ENCODE assay signal across 8 cellular contexts in genomic region chr16:79601978-79602609, GRCh38. TPM values are rescaled to one million over a fixed set of nuclear protein-coding genes. Genes with fewer than 3 reads are reported as not detected.
DNase-seq lines count a peak whose midpoint lies in the region; ATAC-seq and TF ChIP-seq lines count a peak whose summit lies in the region.

No MANE protein-coding gene starts in this region.

- no peak overlapping the region for H2BK20ac ChIP-seq in H9 (ENCODE audit: low read depth, low read length, poor library complexity, severe bottlenecking)

- H3K9me3 Mint-ChIP-seq in H9: no peaks in the 10 kb centered on the region

- H2BK120ac ChIP-seq in H9 (ENCODE audit: low read depth, low read length, poor library complexity, severe bottlenecking): no peak overlapping the region

- H3K4me3 ChIP-seq in AG10803 (ENCODE audit: low read length): peak overlapping the region; percentile 56

- H4K20me1 ChIP-seq in H9 (ENCODE audit: control insufficient read depth, insufficient read depth, insufficient read length): no peaks in the 10 kb centered on the region

- no peak overlapping the region for H4K91ac ChIP-seq in H9 (ENCODE audit: insufficient read length, low read depth, low read length)

- peaks cover 20% of the 10 kb centered on the region for H3K23me2 ChIP-seq in H9 (ENCODE audit: insufficient read length, low read depth, low read length, poor library complexity, severe bottlenecking)

- no peak overlapping the region for H4K8ac ChIP-seq in H9 (replicated peaks; ENCODE audit: insufficient read length, low read depth, low read length)

- no peak overlapping the region for H3K56ac ChIP-seq in H9 (ENCODE audit: insufficient read length, low read depth, low read length)

- no peaks in the 10 kb centered on the region for H3K79me2 ChIP-seq in H9 (ENCODE audit: insufficient read depth, low read length)

- no peak overlapping the region for H2BK15ac ChIP-seq in H9 (ENCODE audit: low read depth, low read length)

- no peak overlapping the region for H3K9ac ChIP-seq in H9 (ENCODE audit: extremely low read depth, insufficient read length, low read length)

- no peak overlapping the region for H3K18ac ChIP-seq in H9 (ENCODE audit: insufficient read length, low read depth, low read length)

- peak overlapping the region; percentile 92 for H3K4me2 ChIP-seq in H9 (ENCODE audit: insufficient read depth, insufficient read length, low read length)

- H3K27ac Mint-ChIP-seq in H9: no peak overlapping the region

- H2AFZ ChIP-seq in H9 (ENCODE audit: low read length): no peak overlapping the region

- H3T11ph ChIP-seq in H9 (ENCODE audit: low read length): no peak overlapping the region

- no peak overlapping the region for H3K27ac ChIP-seq in H9 (ENCODE audit: insufficient read length, low read depth, low read length)

- WGBS in H9 (ENCODE audit: extremely low coverage, insufficient read length, low lambda C conversion rate): no CpG with 5 or more reads among the region's 15 CpGs

- no peak overlapping the region for H2BK5ac ChIP-seq in H9 (ENCODE audit: insufficient read length, low read length)

- H3K9me3 ChIP-seq in H9 (ENCODE audit: control insufficient read depth, low read depth, low read length): no peaks in the 10 kb centered on the region

- no peaks in the 10 kb centered on the region for H3K4me1 ChIP-seq in H9 (ENCODE audit: insufficient read depth, low read length)

- H3K27me3 ChIP-seq in H9 (ENCODE audit: insufficient read depth, low read length): no peaks in the 10 kb centered on the region; the same call in 1 of the 2 replicates

- H3K36me3 Mint-ChIP-seq in H9 (ENCODE audit: insufficient read depth in 1 of 3, low read depth in 3 of 3): no peaks in the 10 kb centered on the region; a peak in 1 of 7 replicates

- peaks cover 20 to 25% of the 10 kb centered on the region in 2 experiments for H3K4me1 Mint-ChIP-seq in H9

- peak; percentile 59 for DNase-seq in AG10803 (ENCODE audit: low read depth)
- peak; percentile 68 for DNase-seq in H9
- peak; percentile 67 for DNase-seq in NCI-H748 treated with DMSO at 0.1 percent for 48 hours (lab: John Stamatoyannopoulos, UW)
- DNase-seq in activated CD8-positive, alpha-beta memory T cell treated with anti-CD3 and anti-CD28 coated beads, Interleukin-2, amount 50 U/mL, for 1 hour (ENCODE audit: extremely low read depth): peak; percentile 45
- DNase-seq in epidermal melanocyte (ENCODE audit: insufficient read length, low spot score): peak; percentile 68
- peak; percentile 89 for DNase-seq in midbrain (lab: John Stamatoyannopoulos, UW)
- DNase-seq in stimulated activated CD8-positive, alpha-beta memory T cell treated with anti-CD3 and anti-CD28 coated beads, Interleukin-15, amount 100 ng/mL, for 1 hour (ENCODE audit: low read depth): peak; percentile 67

- H2AK5ac ChIP-seq in H9 (ENCODE audit: insufficient read length, low read length): no peak overlapping the region

- no peaks in the 10 kb centered on the region for H3K79me1 ChIP-seq in H9 (ENCODE audit: insufficient read depth, low read depth, low read length, poor library complexity, severe bottlenecking)

- H3K14ac ChIP-seq in H9 (ENCODE audit: insufficient read depth, low read length): no peak overlapping the region

- TF ChIP-seq CTCF in AG10803 (conservative IDR thresholded peaks at IDR 0.05; ENCODE audit: low read length) (peak; percentile 81), H9 (conservative IDR thresholded peaks at IDR 0.05) (peak; percentile 87)

- H3K27me3 Mint-ChIP-seq in H9 (ENCODE audit: low read depth): peaks cover 20% of the 10 kb centered on the region

- H3K23ac ChIP-seq in H9 (ENCODE audit: insufficient read length, low read depth, low read length): no peak overlapping the region

- H4K5ac ChIP-seq in H9 (ENCODE audit: insufficient read length, low read depth, low read length): no peak overlapping the region

- ATAC-seq in GM18519 (IDR thresholded peaks at IDR 0.05; ENCODE audit: low FRiP score, unreplicated experiment): no peak

- H3K4ac ChIP-seq in H9 (ENCODE audit: low read depth, low read length): no peak overlapping the region

- H3K4me3 Mint-ChIP-seq in H9: peak overlapping the region; percentile 73 to 96

- H2BK12ac ChIP-seq in H9 (ENCODE audit: insufficient read length, low read depth, low read length): no peak overlapping the region

RNA-seq across cellular contexts. Expression of gene MAF, which starts 1.6 kb away (rescaled TPM):
- total RNA-seq in H9 (2021): 4.9 and 5.1 TPM in 2 replicates
